Comparison of ENCODE assay signal across 1 cellular context in genomic region chr17:50297407-50297865, GRCh38.
TF ChIP-seq lines count a peak whose summit lies in the region.

No MANE protein-coding gene starts in this region.

TF ChIP-seq in HepG2, 621 proteins besides CTCF, POLR2A, EP300 and RAD21 (continued from another document and continues in another):
- no peak for TF ChIP-seq ZBTB8A (CRISPR knock-in tag; IDR thresholded peaks at IDR 0.05; ENCODE audit: borderline replicate concordance, low read depth)
- TF ChIP-seq ERF (CRISPR knock-in tag; IDR thresholded peaks at IDR 0.05) = peak; percentile 71; the same call in 1 of the 2 replicates
- TF ChIP-seq U2AF2 (IDR thresholded peaks at IDR 0.05; ENCODE audit: low read depth, low read length) = no peak
- TF ChIP-seq ZSCAN25 (CRISPR knock-in tag; IDR thresholded peaks at IDR 0.05) = no peak
- no peak for TF ChIP-seq TBP (CRISPR knock-in tag; IDR thresholded peaks at IDR 0.05)
- TF ChIP-seq ZFP82 (CRISPR knock-in tag; IDR thresholded peaks at IDR 0.05; ENCODE audit: borderline replicate concordance) = 0 out of 2 replicates have a peak, but pooled peaks have one; percentile 37
- TF ChIP-seq NBN (conservative IDR thresholded peaks at IDR 0.05) = no peak
- TF ChIP-seq ZNF768 (CRISPR knock-in tag; IDR thresholded peaks at IDR 0.05) = peak; percentile 34; the same call in 1 of the 2 replicates
- TF ChIP-seq ZNF326 (CRISPR knock-in tag; IDR thresholded peaks at IDR 0.05; ENCODE audit: borderline replicate concordance) = no peak
- no peak for TF ChIP-seq NCOR1 (IDR thresholded peaks at IDR 0.05; ENCODE audit: borderline replicate concordance, low read length)
- TF ChIP-seq TOPORS (CRISPR knock-in tag; IDR thresholded peaks at IDR 0.05) = no peak
- TF ChIP-seq ZNF615 (CRISPR knock-in tag; IDR thresholded peaks at IDR 0.05; ENCODE audit: borderline replicate concordance) = no peak
- no peak for TF ChIP-seq GABPA (IDR thresholded peaks at IDR 0.05; ENCODE audit: low read depth, low read length)
- TF ChIP-seq GABPA (CRISPR knock-in tag; IDR thresholded peaks at IDR 0.05; ENCODE audit: low read depth) = no peak
- TF ChIP-seq ZNF83 (CRISPR knock-in tag; IDR thresholded peaks at IDR 0.05; ENCODE audit: borderline replicate concordance) = no peak
- TF ChIP-seq REL (CRISPR knock-in tag; conservative IDR thresholded peaks at IDR 0.05) = no peak
- TF ChIP-seq KDM5B (CRISPR knock-in tag; IDR thresholded peaks at IDR 0.05; ENCODE audit: borderline replicate concordance) = no peak
- no peak for TF ChIP-seq CC2D1A (CRISPR knock-in tag; IDR thresholded peaks at IDR 0.05)
- TF ChIP-seq ZBTB49 (CRISPR knock-in tag; IDR thresholded peaks at IDR 0.05; ENCODE audit: borderline replicate concordance) = no peak
- no peak for TF ChIP-seq MLLT10 (CRISPR knock-in tag; IDR thresholded peaks at IDR 0.05)
- no peak for TF ChIP-seq ZNF274 (CRISPR knock-in tag; IDR thresholded peaks at IDR 0.05)
- no peak for TF ChIP-seq ZFAT (CRISPR knock-in tag; conservative IDR thresholded peaks at IDR 0.05)
- peak; percentile 67 for TF ChIP-seq PATZ1 (CRISPR knock-in tag; IDR thresholded peaks at IDR 0.05)
- TF ChIP-seq ZNF354B (CRISPR knock-in tag; IDR thresholded peaks at IDR 0.05) = 0 out of 2 replicates have a peak, but pooled peaks have one; percentile 58
- TF ChIP-seq ZNF225 (CRISPR knock-in tag; IDR thresholded peaks at IDR 0.05) = 0 out of 2 replicates have a peak, but pooled peaks have one; percentile 58
- TF ChIP-seq JARID2 (CRISPR knock-in tag; IDR thresholded peaks at IDR 0.05; ENCODE audit: insufficient replicate concordance) = peak; percentile 73
- TF ChIP-seq KLF12 (CRISPR knock-in tag; IDR thresholded peaks at IDR 0.05; ENCODE audit: borderline replicate concordance) = peak; percentile 66; the same call in 1 of the 2 replicates
- 0 out of 2 replicates have a peak, but pooled peaks have one; percentile 15 for TF ChIP-seq ZGPAT (CRISPR knock-in tag; IDR thresholded peaks at IDR 0.05)
- no peak for TF ChIP-seq ARID3A (IDR thresholded peaks at IDR 0.05; ENCODE audit: low read depth, low read length)
- TF ChIP-seq JDP2 (CRISPR knock-in tag; IDR thresholded peaks at IDR 0.05; ENCODE audit: borderline replicate concordance) = no peak
- 0 out of 2 replicates have a peak, but pooled peaks have one; percentile 32 for TF ChIP-seq BHLHE40 (IDR thresholded peaks at IDR 0.05; ENCODE audit: low read length)
- no peak for TF ChIP-seq ZBTB14 (CRISPR knock-in tag; IDR thresholded peaks at IDR 0.05)
- TF ChIP-seq MIER3 (CRISPR knock-in tag; IDR thresholded peaks at IDR 0.05; ENCODE audit: borderline replicate concordance) = peak; percentile 56; the same call in 1 of the 2 replicates
- no peak for TF ChIP-seq MATR3 (CRISPR knock-in tag; IDR thresholded peaks at IDR 0.05)
- no peak for TF ChIP-seq MYPOP (CRISPR knock-in tag; IDR thresholded peaks at IDR 0.05)
- TF ChIP-seq ZNF782 (CRISPR knock-in tag; IDR thresholded peaks at IDR 0.05; ENCODE audit: borderline replicate concordance) = no peak; the same call in 1 of the 2 replicates
- no peak for TF ChIP-seq RELA (CRISPR knock-in tag; IDR thresholded peaks at IDR 0.05)
- no peak for TF ChIP-seq SRSF1 (optimal IDR thresholded peaks at IDR 0.05; ENCODE audit: low read depth, low read length)
- no peak for TF ChIP-seq CSRNP1 (CRISPR knock-in tag; IDR thresholded peaks at IDR 0.05)
- TF ChIP-seq PAF1 (CRISPR knock-in tag; IDR thresholded peaks at IDR 0.05) = no peak
- no peak; the same call in 1 of the 2 replicates for TF ChIP-seq MYC (CRISPR knock-in tag; IDR thresholded peaks at IDR 0.05; ENCODE audit: borderline replicate concordance)
- no peak for TF ChIP-seq ZNF576 (CRISPR knock-in tag; IDR thresholded peaks at IDR 0.05)
- no peak for TF ChIP-seq LBX2 (CRISPR knock-in tag; IDR thresholded peaks at IDR 0.05; ENCODE audit: borderline replicate concordance)
- TF ChIP-seq ZMYM3 (CRISPR knock-in tag; IDR thresholded peaks at IDR 0.05) = no peak
- no peak for TF ChIP-seq ZNF530 (CRISPR knock-in tag; IDR thresholded peaks at IDR 0.05; ENCODE audit: low read depth)
- TF ChIP-seq IKZF5 (CRISPR knock-in tag; IDR thresholded peaks at IDR 0.05) = peak; percentile 37; the same call in 1 of the 2 replicates
- no peak for TF ChIP-seq TAF15 (IDR thresholded peaks at IDR 0.05; ENCODE audit: low read depth, low read length, poor library complexity, severe bottlenecking)
- no peak for TF ChIP-seq ZBTB3 (CRISPR knock-in tag; IDR thresholded peaks at IDR 0.05; ENCODE audit: borderline replicate concordance, low read depth)
- no peak for TF ChIP-seq CHCHD3 (CRISPR knock-in tag; IDR thresholded peaks at IDR 0.05)
- no peak for TF ChIP-seq TBL1XR1 (IDR thresholded peaks at IDR 0.05; ENCODE audit: borderline replicate concordance, low read length, partially characterized antibody)
- TF ChIP-seq ZNF703 (CRISPR knock-in tag; IDR thresholded peaks at IDR 0.05; ENCODE audit: borderline replicate concordance) = no peak
- no peak for TF ChIP-seq XBP1 (CRISPR knock-in tag; IDR thresholded peaks at IDR 0.05)
- TF ChIP-seq RNF219 (CRISPR knock-in tag; IDR thresholded peaks at IDR 0.05) = no peak
